ENCODE assay signal across 1 cellular context in the genomic region with DNA sequence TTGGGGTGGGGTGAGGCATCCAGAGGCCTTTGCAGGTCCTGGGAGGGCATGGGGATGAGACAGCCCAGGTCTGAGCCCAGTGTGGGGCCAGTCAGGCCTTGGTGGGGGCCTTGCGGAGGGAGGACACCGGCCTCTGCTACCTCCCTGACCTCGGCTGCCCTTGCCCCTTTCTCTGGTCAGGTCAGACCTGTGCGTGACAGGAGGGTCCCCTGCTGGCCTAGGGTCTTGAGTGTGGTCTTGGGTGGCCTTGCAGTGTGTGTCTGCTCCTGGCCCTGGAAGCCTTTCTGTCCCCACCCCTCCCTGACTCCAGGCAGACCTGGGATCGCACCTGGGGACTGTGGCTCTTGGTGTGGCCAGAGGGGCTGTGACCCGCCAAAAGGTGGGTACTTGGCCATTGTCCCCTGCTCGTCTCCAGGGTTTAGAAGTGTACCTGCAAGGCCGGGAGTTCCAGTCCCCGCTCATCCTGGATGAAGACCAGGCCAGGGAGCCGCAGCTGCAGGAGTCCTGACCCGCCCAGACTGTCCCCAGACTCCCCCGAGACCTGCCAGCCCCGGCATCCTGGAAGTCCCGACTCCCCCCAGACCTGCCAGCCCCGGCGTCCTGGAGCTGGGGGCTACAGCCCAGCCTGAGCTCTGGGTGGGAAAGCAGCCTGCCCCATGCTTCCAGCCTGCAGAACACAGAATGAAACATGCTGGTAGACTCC.
TF ChIP-seq lines count a peak whose summit lies in the region.

No MANE protein-coding gene starts in this region.

TF ChIP-seq in IMR-90, 13 proteins besides CTCF, POLR2A, EP300 and RAD21:
- no peak for TF ChIP-seq MXI1 (IDR thresholded peaks at IDR 0.05; ENCODE audit: borderline replicate concordance, low read depth, low read length)
- no peak for TF ChIP-seq BHLHE40 (IDR thresholded peaks at IDR 0.05; ENCODE audit: low read depth, low read length)
- TF ChIP-seq NFE2L2 (IDR thresholded peaks at IDR 0.05; ENCODE audit: low read depth, low read length) = no peak
- no peak for TF ChIP-seq CEBPB (IDR thresholded peaks at IDR 0.05; ENCODE audit: low read depth, low read length)
- no peak for TF ChIP-seq MAFK (IDR thresholded peaks at IDR 0.05; ENCODE audit: low read depth, low read length)
- no peak for TF ChIP-seq RCOR1 (IDR thresholded peaks at IDR 0.05; ENCODE audit: insufficient replicate concordance, low read length)
- no peak for TF ChIP-seq CHD1 (IDR thresholded peaks at IDR 0.05; ENCODE audit: low read depth, low read length)
- TF ChIP-seq RFX5 (IDR thresholded peaks at IDR 0.05; ENCODE audit: low read depth, low read length) = no peak
- TF ChIP-seq, protein P1, sequence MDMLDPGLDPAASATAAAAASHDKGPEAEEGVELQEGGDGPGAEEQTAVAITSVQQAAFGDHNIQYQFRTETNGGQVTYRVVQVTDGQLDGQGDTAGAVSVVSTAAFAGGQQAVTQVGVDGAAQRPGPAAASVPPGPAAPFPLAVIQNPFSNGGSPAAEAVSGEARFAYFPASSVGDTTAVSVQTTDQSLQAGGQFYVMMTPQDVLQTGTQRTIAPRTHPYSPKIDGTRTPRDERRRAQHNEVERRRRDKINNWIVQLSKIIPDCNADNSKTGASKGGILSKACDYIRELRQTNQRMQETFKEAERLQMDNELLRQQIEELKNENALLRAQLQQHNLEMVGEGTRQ (IDR thresholded peaks at IDR 0.05; ENCODE audit: low read depth, low read length) = no peak
- no peak for TF ChIP-seq FOS (IDR thresholded peaks at IDR 0.05; ENCODE audit: low read depth, low read length)
- TF ChIP-seq, protein P2, sequence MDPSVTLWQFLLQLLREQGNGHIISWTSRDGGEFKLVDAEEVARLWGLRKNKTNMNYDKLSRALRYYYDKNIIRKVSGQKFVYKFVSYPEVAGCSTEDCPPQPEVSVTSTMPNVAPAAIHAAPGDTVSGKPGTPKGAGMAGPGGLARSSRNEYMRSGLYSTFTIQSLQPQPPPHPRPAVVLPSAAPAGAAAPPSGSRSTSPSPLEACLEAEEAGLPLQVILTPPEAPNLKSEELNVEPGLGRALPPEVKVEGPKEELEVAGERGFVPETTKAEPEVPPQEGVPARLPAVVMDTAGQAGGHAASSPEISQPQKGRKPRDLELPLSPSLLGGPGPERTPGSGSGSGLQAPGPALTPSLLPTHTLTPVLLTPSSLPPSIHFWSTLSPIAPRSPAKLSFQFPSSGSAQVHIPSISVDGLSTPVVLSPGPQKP (IDR thresholded peaks at IDR 0.05; ENCODE audit: borderline replicate concordance, low read depth, low read length) = no peak
- no peak for TF ChIP-seq MAZ (IDR thresholded peaks at IDR 0.05; ENCODE audit: borderline replicate concordance, low read depth, low read length)
